Comparison of ENCODE assay signal across 1 cellular context in genomic region chr6:32169211-32169610, GRCh38.
TF ChIP-seq lines count a peak whose summit lies in the region.

No MANE protein-coding gene starts in this region.

TF ChIP-seq in K562, 482 proteins besides CTCF, POLR2A, EP300 and RAD21 (continues in another document):
- TF ChIP-seq CGGBP1 (CRISPR knock-in tag; IDR thresholded peaks at IDR 0.05) (no peak), RBM14 (IDR thresholded peaks at IDR 0.05; ENCODE audit: borderline replicate concordance, insufficient read depth, low read depth, low read length) (no peak), LCOR (CRISPR knock-in tag; IDR thresholded peaks at IDR 0.05) (no peak), CREB3L1 (IDR thresholded peaks at IDR 0.05; ENCODE audit: borderline replicate concordance, low read depth) (no peak), ZNF133 (CRISPR knock-in tag; IDR thresholded peaks at IDR 0.05) (no peak), TBP (optimal IDR thresholded peaks at IDR 0.05; ENCODE audit: low read depth, low read length) (no peak), SP1 (CRISPR knock-in tag; IDR thresholded peaks at IDR 0.05) (no peak), POLR2H (tag; IDR thresholded peaks at IDR 0.05; ENCODE audit: low read depth) (no peak), ZNF668 (CRISPR knock-in tag; IDR thresholded peaks at IDR 0.05) (no peak), HDGF (IDR thresholded peaks at IDR 0.05) (no peak), FOXJ3 (CRISPR knock-in tag; IDR thresholded peaks at IDR 0.05) (no peak), CBX3 (IDR thresholded peaks at IDR 0.05; ENCODE audit: borderline replicate concordance in 1 of 2, low read length in 2 of 2) (no peak), IRF1 (CRISPR knock-in tag; IDR thresholded peaks at IDR 0.05; ENCODE audit: borderline replicate concordance) (no peak), ZFP36 (IDR thresholded peaks at IDR 0.05; ENCODE audit: low read depth, low read length, partially characterized antibody) (no peak), CXXC5 (CRISPR knock-in tag; IDR thresholded peaks at IDR 0.05) (0 out of 2 replicates have a peak, but pooled peaks have one; percentile 22), YBX1 (IDR thresholded peaks at IDR 0.05) (no peak), CREM (IDR thresholded peaks at IDR 0.05; ENCODE audit: low read depth) (peak; percentile 35; the same call in 1 of the 2 replicates), CHCHD3 (CRISPR knock-in tag; IDR thresholded peaks at IDR 0.05) (no peak), BCLAF1 (IDR thresholded peaks at IDR 0.05; ENCODE audit: borderline replicate concordance in 1 of 2, control insufficient read depth in 1 of 2, low read depth in 2 of 2, low read length in 1 of 2) (no peak), SMARCB1 (IDR thresholded peaks at IDR 0.05; ENCODE audit: insufficient read length, low read depth) (no peak), VEZF1 (CRISPR knock-in tag; IDR thresholded peaks at IDR 0.05) (0 out of 2 replicates have a peak, but pooled peaks have one; percentile 40), TEAD4 (IDR thresholded peaks at IDR 0.05; ENCODE audit: low read length) (no peak), TEAD4 (CRISPR knock-in tag; IDR thresholded peaks at IDR 0.05; ENCODE audit: borderline replicate concordance) (no peak), SRSF1 (IDR thresholded peaks at IDR 0.05; ENCODE audit: low read depth, low read length) (no peak), SRSF7 (optimal IDR thresholded peaks at IDR 0.05; ENCODE audit: low read depth, low read length) (no peak), PBX2 (CRISPR knock-in tag; IDR thresholded peaks at IDR 0.05; ENCODE audit: low read depth) (no peak), PBX2 (tag; conservative IDR thresholded peaks at IDR 0.05; ENCODE audit: low read depth) (no peak), MCM7 (IDR thresholded peaks at IDR 0.05) (no peak), HMGN3 (IDR thresholded peaks at IDR 0.05; ENCODE audit: borderline replicate concordance, extremely low read depth, insufficient read length, low read depth, low read length) (peak; percentile 32), EHMT2 (IDR thresholded peaks at IDR 0.05) (no peak), MECOM (CRISPR knock-in tag; IDR thresholded peaks at IDR 0.05) (no peak), ZNF140 (CRISPR knock-in tag; IDR thresholded peaks at IDR 0.05) (no peak), ETS2 (tag; IDR thresholded peaks at IDR 0.05; ENCODE audit: borderline replicate concordance, poor library complexity, severe bottlenecking) (no peak), KLF13 (tag; IDR thresholded peaks at IDR 0.05; ENCODE audit: borderline replicate concordance, low read depth) (no peak), ID3 (CRISPR knock-in tag; IDR thresholded peaks at IDR 0.05) (no peak), ID3 (tag; IDR thresholded peaks at IDR 0.05) (no peak), PML (IDR thresholded peaks at IDR 0.05; ENCODE audit: low read length) (no peak), KLF6 (CRISPR knock-in tag; IDR thresholded peaks at IDR 0.05; ENCODE audit: borderline replicate concordance) (no peak), RBM25 (IDR thresholded peaks at IDR 0.05; ENCODE audit: low read depth, low read length, severe bottlenecking) (no peak), BRCA1 (IDR thresholded peaks at IDR 0.05) (no peak), BRCA1 (CRISPR knock-in tag; IDR thresholded peaks at IDR 0.05) (no peak), SMAD4 (CRISPR knock-in tag; conservative IDR thresholded peaks at IDR 0.05) (no peak), ERF (CRISPR knock-in tag; IDR thresholded peaks at IDR 0.05) (no peak), MTF1 (CRISPR knock-in tag; IDR thresholded peaks at IDR 0.05; ENCODE audit: borderline replicate concordance) (no peak), RBBP5 (IDR thresholded peaks at IDR 0.05; ENCODE audit: borderline replicate concordance, insufficient read depth, low read length, poor library complexity, severe bottlenecking) (no peak)
- TF ChIP-seq, protein P1, sequence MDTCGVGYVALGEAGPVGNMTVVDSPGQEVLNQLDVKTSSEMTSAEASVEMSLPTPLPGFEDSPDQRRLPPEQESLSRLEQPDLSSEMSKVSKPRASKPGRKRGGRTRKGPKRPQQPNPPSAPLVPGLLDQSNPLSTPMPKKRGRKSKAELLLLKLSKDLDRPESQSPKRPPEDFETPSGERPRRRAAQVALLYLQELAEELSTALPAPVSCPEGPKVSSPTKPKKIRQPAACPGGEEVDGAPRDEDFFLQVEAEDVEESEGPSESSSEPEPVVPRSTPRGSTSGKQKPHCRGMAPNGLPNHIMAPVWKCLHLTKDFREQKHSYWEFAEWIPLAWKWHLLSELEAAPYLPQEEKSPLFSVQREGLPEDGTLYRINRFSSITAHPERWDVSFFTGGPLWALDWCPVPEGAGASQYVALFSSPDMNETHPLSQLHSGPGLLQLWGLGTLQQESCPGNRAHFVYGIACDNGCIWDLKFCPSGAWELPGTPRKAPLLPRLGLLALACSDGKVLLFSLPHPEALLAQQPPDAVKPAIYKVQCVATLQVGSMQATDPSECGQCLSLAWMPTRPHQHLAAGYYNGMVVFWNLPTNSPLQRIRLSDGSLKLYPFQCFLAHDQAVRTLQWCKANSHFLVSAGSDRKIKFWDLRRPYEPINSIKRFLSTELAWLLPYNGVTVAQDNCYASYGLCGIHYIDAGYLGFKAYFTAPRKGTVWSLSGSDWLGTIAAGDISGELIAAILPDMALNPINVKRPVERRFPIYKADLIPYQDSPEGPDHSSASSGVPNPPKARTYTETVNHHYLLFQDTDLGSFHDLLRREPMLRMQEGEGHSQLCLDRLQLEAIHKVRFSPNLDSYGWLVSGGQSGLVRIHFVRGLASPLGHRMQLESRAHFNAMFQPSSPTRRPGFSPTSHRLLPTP (IDR thresholded peaks at IDR 0.05; ENCODE audit: borderline replicate concordance, extremely low read depth, insufficient read length): no peak
- TF ChIP-seq, protein P2, sequence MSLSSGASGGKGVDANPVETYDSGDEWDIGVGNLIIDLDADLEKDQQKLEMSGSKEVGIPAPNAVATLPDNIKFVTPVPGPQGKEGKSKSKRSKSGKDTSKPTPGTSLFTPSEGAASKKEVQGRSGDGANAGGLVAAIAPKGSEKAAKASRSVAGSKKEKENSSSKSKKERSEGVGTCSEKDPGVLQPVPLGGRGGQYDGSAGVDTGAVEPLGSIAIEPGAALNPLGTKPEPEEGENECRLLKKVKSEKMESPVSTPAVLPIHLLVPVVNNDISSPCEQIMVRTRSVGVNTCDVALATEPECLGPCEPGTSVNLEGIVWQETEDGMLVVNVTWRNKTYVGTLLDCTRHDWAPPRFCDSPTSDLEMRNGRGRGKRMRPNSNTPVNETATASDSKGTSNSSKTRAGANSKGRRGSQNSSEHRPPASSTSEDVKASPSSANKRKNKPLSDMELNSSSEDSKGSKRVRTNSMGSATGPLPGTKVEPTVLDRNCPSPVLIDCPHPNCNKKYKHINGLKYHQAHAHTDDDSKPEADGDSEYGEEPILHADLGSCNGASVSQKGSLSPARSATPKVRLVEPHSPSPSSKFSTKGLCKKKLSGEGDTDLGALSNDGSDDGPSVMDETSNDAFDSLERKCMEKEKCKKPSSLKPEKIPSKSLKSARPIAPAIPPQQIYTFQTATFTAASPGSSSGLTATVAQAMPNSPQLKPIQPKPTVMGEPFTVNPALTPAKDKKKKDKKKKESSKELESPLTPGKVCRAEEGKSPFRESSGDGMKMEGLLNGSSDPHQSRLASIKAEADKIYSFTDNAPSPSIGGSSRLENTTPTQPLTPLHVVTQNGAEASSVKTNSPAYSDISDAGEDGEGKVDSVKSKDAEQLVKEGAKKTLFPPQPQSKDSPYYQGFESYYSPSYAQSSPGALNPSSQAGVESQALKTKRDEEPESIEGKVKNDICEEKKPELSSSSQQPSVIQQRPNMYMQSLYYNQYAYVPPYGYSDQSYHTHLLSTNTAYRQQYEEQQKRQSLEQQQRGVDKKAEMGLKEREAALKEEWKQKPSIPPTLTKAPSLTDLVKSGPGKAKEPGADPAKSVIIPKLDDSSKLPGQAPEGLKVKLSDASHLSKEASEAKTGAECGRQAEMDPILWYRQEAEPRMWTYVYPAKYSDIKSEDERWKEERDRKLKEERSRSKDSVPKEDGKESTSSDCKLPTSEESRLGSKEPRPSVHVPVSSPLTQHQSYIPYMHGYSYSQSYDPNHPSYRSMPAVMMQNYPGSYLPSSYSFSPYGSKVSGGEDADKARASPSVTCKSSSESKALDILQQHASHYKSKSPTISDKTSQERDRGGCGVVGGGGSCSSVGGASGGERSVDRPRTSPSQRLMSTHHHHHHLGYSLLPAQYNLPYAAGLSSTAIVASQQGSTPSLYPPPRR (CRISPR knock-in tag; IDR thresholded peaks at IDR 0.05; ENCODE audit: borderline replicate concordance): no peak
- TF ChIP-seq, protein P3, sequence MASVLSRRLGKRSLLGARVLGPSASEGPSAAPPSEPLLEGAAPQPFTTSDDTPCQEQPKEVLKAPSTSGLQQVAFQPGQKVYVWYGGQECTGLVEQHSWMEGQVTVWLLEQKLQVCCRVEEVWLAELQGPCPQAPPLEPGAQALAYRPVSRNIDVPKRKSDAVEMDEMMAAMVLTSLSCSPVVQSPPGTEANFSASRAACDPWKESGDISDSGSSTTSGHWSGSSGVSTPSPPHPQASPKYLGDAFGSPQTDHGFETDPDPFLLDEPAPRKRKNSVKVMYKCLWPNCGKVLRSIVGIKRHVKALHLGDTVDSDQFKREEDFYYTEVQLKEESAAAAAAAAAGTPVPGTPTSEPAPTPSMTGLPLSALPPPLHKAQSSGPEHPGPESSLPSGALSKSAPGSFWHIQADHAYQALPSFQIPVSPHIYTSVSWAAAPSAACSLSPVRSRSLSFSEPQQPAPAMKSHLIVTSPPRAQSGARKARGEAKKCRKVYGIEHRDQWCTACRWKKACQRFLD (CRISPR knock-in tag; IDR thresholded peaks at IDR 0.05): no peak
